ENCODE assay signal across 8 cellular contexts in genomic region chr3:147191795-147192385, GRCh38.
DNase-seq lines count a peak whose midpoint lies in the region; ATAC-seq and TF ChIP-seq lines count a peak whose summit lies in the region.

No MANE protein-coding gene starts in this region.

- no peak overlapping the region for H2BK15ac ChIP-seq in mesendoderm (replicated peaks; ENCODE audit: low read depth)

- H3K23ac ChIP-seq in mesendoderm (ENCODE audit: low read length), result no peak overlapping the region

- H3K9ac ChIP-seq in mesendoderm (ENCODE audit: low read length), result no peak overlapping the region

- H3K36me3 Mint-ChIP-seq in activated CD8-positive, alpha-beta memory T cell treated with anti-CD3 and anti-CD28 coated beads, Interleukin-2, amount 10 ng/mL, durations not matched to agents 7 days and 5 days, result no peaks in the 10 kb centered on the region
- no peaks in the 10 kb centered on the region for H3K36me3 Mint-ChIP-seq in MCF 10A (ENCODE audit: insufficient read depth, unreplicated experiment)

- no peak overlapping the region for H3K4me3 Mint-ChIP-seq in activated CD8-positive, alpha-beta memory T cell treated with anti-CD3 and anti-CD28 coated beads, Interleukin-2, amount 10 ng/mL, durations not matched to agents 7 days and 5 days
- H3K4me3 Mint-ChIP-seq in MCF 10A (ENCODE audit: unreplicated experiment), result no peak overlapping the region

- ATAC-seq in activated CD8-positive, alpha-beta memory T cell treated with anti-CD3 and anti-CD28 coated beads, Interleukin-2, amount 10 ng/mL, durations not matched to agents 7 days and 5 days, result no peak
- peak; percentile 74 for ATAC-seq in HG02852 (IDR thresholded peaks at IDR 0.05; ENCODE audit: unreplicated experiment)

- DNase-seq in activated CD8-positive, alpha-beta memory T cell treated with anti-CD3 and anti-CD28 coated beads, Interleukin-2, amount 50 U/mL, for 48 hours, result peak; percentile 33
- DNase-seq in activated CD8-positive, alpha-beta memory T cell treated with anti-CD3 and anti-CD28 coated beads, Interleukin-2, amount 10 ng/mL, durations not matched to agents 7 days and 5 days, result no peak
- DNase-seq in NCI-H510A treated with DMSO at 0.1 percent for 48 hours (lab: John Stamatoyannopoulos, UW) (peak; percentile 7), MCF 10A (ENCODE audit: unreplicated experiment) (peak; percentile 61), mesendoderm (peak; percentile 82)
- DNase-seq in effector CD4-positive, alpha-beta T cell, result no peak
- no peak for DNase-seq in stimulated activated CD4-positive, alpha-beta T cell treated with anti-CD3 and anti-CD28 coated beads, Interleukin-4, amount 100 ng/mL, for 4 hours

- no peaks in the 10 kb centered on the region for H3K79me2 ChIP-seq in mesendoderm (ENCODE audit: control insufficient read depth, insufficient read depth, low read length)

- H3K27ac Mint-ChIP-seq in activated CD8-positive, alpha-beta memory T cell treated with anti-CD3 and anti-CD28 coated beads, Interleukin-2, amount 10 ng/mL, durations not matched to agents 7 days and 5 days, result no peak overlapping the region
- H3K27ac Mint-ChIP-seq in MCF 10A (ENCODE audit: low read depth, unreplicated experiment), result no peak overlapping the region

- POLR2A ChIA-PET in MCF 10A (lab: Yijun Ruan, JAX), result no interaction called here

- BruUV-seq in MCF 10A (replicated peaks; lab: Mats Ljungman, UMichigan), result no TSS peak

- intact Hi-C loops in MCF 10A (cut with micrococcal nuclease), result loop anchor here (1.0 to 2.0 kb wide), 4 partner anchors 71 to 551 kb away; no protein-coding TSS in a partner anchor

- no peak overlapping the region for H3K4me3 ChIP-seq in mesendoderm (ENCODE audit: low read length)

- no peak overlapping the region for H3K4ac ChIP-seq in mesendoderm (ENCODE audit: low read depth, low read length)

- CTCF ChIA-PET in activated CD8-positive, alpha-beta memory T cell treated with anti-CD3 and anti-CD28 coated beads, Interleukin-2, amount 10 ng/mL, durations not matched to agents 7 days and 5 days (lab: Charles Lee), result interaction anchor here (1.2 kb wide), 1 partner anchor 551 kb away, joined by 3 read pairs; no protein-coding TSS in a partner anchor
- CTCF ChIA-PET in MCF 10A (lab: Yijun Ruan, JAX), result interaction anchor here (0.6 to 2.4 kb wide), 26 partner anchors 8 to 1925 kb away, joined by 3 to 8 read pairs (median 4); no protein-coding TSS in a partner anchor

- no CpG with 5 or more reads among the region's 2 CpGs for WGBS in mesendoderm (ENCODE audit: extremely low coverage, insufficient coverage, low lambda C conversion rate)

- H3K56ac ChIP-seq in mesendoderm (ENCODE audit: low read length), result no peak overlapping the region

- no peak overlapping the region for H2BK5ac ChIP-seq in mesendoderm (ENCODE audit: low read length)

- no peak overlapping the region for H3K27ac ChIP-seq in mesendoderm (ENCODE audit: low read depth, low read length)

- no peak overlapping the region for H3K18ac ChIP-seq in mesendoderm (ENCODE audit: low read length)

- no peaks in the 10 kb centered on the region for H3K4me1 Mint-ChIP-seq in activated CD8-positive, alpha-beta memory T cell treated with anti-CD3 and anti-CD28 coated beads, Interleukin-2, amount 10 ng/mL, durations not matched to agents 7 days and 5 days
- no peaks in the 10 kb centered on the region for H3K4me1 Mint-ChIP-seq in MCF 10A (ENCODE audit: insufficient read depth, unreplicated experiment)

- H3K79me1 ChIP-seq in mesendoderm (ENCODE audit: low read length), result no peaks in the 10 kb centered on the region

- TF ChIP-seq CTCF in MCF 10A (IDR thresholded peaks at IDR 0.05; ENCODE audit: unreplicated experiment), result peak; percentile 76

- no peak overlapping the region for H4K8ac ChIP-seq in mesendoderm (ENCODE audit: low read depth, low read length)

- no peak overlapping the region for H2AK5ac ChIP-seq in mesendoderm (ENCODE audit: low read length)

- H2BK120ac ChIP-seq in mesendoderm (ENCODE audit: low read depth, low read length), result no peak overlapping the region

- H3K4me2 ChIP-seq in mesendoderm (ENCODE audit: low read length), result no peak overlapping the region

- no peaks in the 10 kb centered on the region for H3K9me3 Mint-ChIP-seq in activated CD8-positive, alpha-beta memory T cell treated with anti-CD3 and anti-CD28 coated beads, Interleukin-2, amount 10 ng/mL, durations not matched to agents 7 days and 5 days (ENCODE audit: low read depth)
- H3K9me3 Mint-ChIP-seq in MCF 10A (ENCODE audit: unreplicated experiment), result no peaks in the 10 kb centered on the region

- H3K27me3 Mint-ChIP-seq in activated CD8-positive, alpha-beta memory T cell treated with anti-CD3 and anti-CD28 coated beads, Interleukin-2, amount 10 ng/mL, durations not matched to agents 7 days and 5 days, result no peaks in the 10 kb centered on the region
- H3K27me3 Mint-ChIP-seq in MCF 10A (ENCODE audit: insufficient read depth, unreplicated experiment), result peaks cover 48% of the 10 kb centered on the region

- H3K36me3 ChIP-seq in mesendoderm (ENCODE audit: control insufficient read depth, insufficient read depth, low read length), result no peaks in the 10 kb centered on the region

- no peak overlapping the region for H4K5ac ChIP-seq in mesendoderm (ENCODE audit: low read length)

- H3K4me1 ChIP-seq in mesendoderm (ENCODE audit: control insufficient read depth, low read depth, low read length), result no peaks in the 10 kb centered on the region

- no peaks in the 10 kb centered on the region for H3K27me3 ChIP-seq in mesendoderm (ENCODE audit: insufficient read depth, low read length, poor library complexity)

Comparison
In these comparisons a context has a peak if more than half of its experiments do, and no peak if none do; other contexts are left out.
1. DNase-seq: peak in activated CD8-positive, alpha-beta memory T cell treated with anti-CD3 and anti-CD28 coated beads, Interleukin-2, amount 50 U/mL, for 48 hours (single experiment), NCI-H510A treated with DMSO at 0.1 percent for 48 hours (single experiment), MCF 10A (single experiment) and mesendoderm (single experiment); none in activated CD8-positive, alpha-beta memory T cell treated with anti-CD3 and anti-CD28 coated beads, Interleukin-2, amount 10 ng/mL, durations not matched to agents 7 days and 5 days (single experiment), effector CD4-positive, alpha-beta T cell (single experiment) and stimulated activated CD4-positive, alpha-beta T cell treated with anti-CD3 and anti-CD28 coated beads, Interleukin-4, amount 100 ng/mL, for 4 hours (0 of 2).